In genomic region chr6:27294409-27294808, GRCh38 we compare ENCODE assay signal across 13 cellular contexts. TPM values are rescaled to one million over a fixed set of nuclear protein-coding genes. Genes with fewer than 3 reads are reported as not detected.
A peak's percentile ranks its signal among the peaks of the same experiment; 100 is the strongest.
DNase-seq lines count a peak whose midpoint lies in the region; ATAC-seq, FAIRE-seq and TF ChIP-seq lines count a peak whose summit lies in the region.
"Had no signal": no experiment of that assay in that cellular context is flagged by ENCODE, and none has a peak within 500 bp of the region (broad histone marks: within the 10 kb centered on the region; RNA-seq: fewer than 3 reads in every experiment).

No MANE protein-coding gene starts in this region.

- peaks cover 15% of the 10 kb centered on the region for H3K36me3 Mint-ChIP-seq in activated naive CD4-positive, alpha-beta T cell treated with anti-CD3 and anti-CD28 coated beads, Interleukin-2, amount 10 ng/mL, durations not matched to agents 7 days and 5 days

- H3K4me3 Mint-ChIP-seq in activated naive CD4-positive, alpha-beta T cell treated with anti-CD3 and anti-CD28 coated beads, Interleukin-2, amount 10 ng/mL, durations not matched to agents 7 days and 5 days, result no peak overlapping the region

- CTCF ChIA-PET in activated naive CD4-positive, alpha-beta T cell treated with anti-CD3 and anti-CD28 coated beads, Interleukin-2, amount 10 ng/mL, durations not matched to agents 7 days and 5 days (lab: Charles Lee), result interaction anchor here (0.9 kb wide), 1 partner anchor 321 kb away, joined by 3 read pairs; no protein-coding TSS in a partner anchor
- CTCF ChIA-PET in mammary epithelial cell (lab: Charles Lee; ENCODE audit: low non-redundant PET), result no interaction called here

- no peak overlapping the region for H3K9ac ChIP-seq in mammary epithelial cell (ENCODE audit: insufficient read depth, low read length)
- no peak overlapping the region for H3K9ac ChIP-seq in smooth muscle cell (ENCODE audit: low read depth)

- in situ Hi-C loops in mammary epithelial cell (cut with MboI; ENCODE audit: low sequenced_read_pairs in 2 of 2), result no loop called here

- H3K4me3 ChIP-seq in MG63 (peak overlapping the region; percentile 59), mammary epithelial cell (replicated peaks in 1 of 3; ENCODE audit: insufficient read depth in 1 of 3, low read depth in 2 of 3, low read length in 3 of 3) (peak overlapping the region in 1 of 3 experiments; percentile 1), smooth muscle cell (peak overlapping the region; percentile 15)

- H3K27ac ChIP-seq in mammary epithelial cell (ENCODE audit: insufficient read depth, low read depth, low read length) (no peak overlapping the region), smooth muscle cell (ENCODE audit: low read depth) (no peak overlapping the region)

- no peak for DNase-seq in activated naive CD4-positive, alpha-beta T cell treated with anti-CD3 and anti-CD28 coated beads, Interleukin-2, amount 10 ng/mL, durations not matched to agents 7 days and 5 days
- DNase-seq in activated naive CD4-positive, alpha-beta T cell treated with anti-CD3 and anti-CD28 coated beads, Interleukin-2, amount 50 U/mL, for 16 hours, result no peak
- no peak for DNase-seq in MG63
- peak; percentile 33 for DNase-seq in mammary epithelial cell
- no peak for DNase-seq in smooth muscle cell (lab: John Stamatoyannopoulos, UW; ENCODE audit: unreplicated experiment)
- DNase-seq in urothelium cell line (ENCODE audit: low spot score), result no peak
- DNase-seq: activated naive CD4-positive, alpha-beta T cell treated with Interleukin-2 at 50 U/mL for 16 hours; effector memory CD4-positive, alpha-beta T cell; occipital lobe; stimulated activated naive CD8-positive, alpha-beta T cell treated with anti-CD3 and anti-CD28 coated beads, Interleukin-15, Interleukin-2, amounts not matched to agents 100 U/mL and 50 U/mL, for 24 hours; SW 1271 had no signal

- intact Hi-C loops in mammary epithelial cell (cut with micrococcal nuclease), result loop anchor here (2.0 to 10.0 kb wide), 2 partner anchors 58 to 210 kb away; no protein-coding TSS in a partner anchor

- no peaks in the 10 kb centered on the region for H3K4me1 Mint-ChIP-seq in activated naive CD4-positive, alpha-beta T cell treated with anti-CD3 and anti-CD28 coated beads, Interleukin-2, amount 10 ng/mL, durations not matched to agents 7 days and 5 days

- H4K20me1 ChIP-seq in mammary epithelial cell (ENCODE audit: insufficient read depth, low read length) (no peaks in the 10 kb centered on the region), smooth muscle cell (ENCODE audit: low read depth) (no peaks in the 10 kb centered on the region)

- no peak for ATAC-seq in GM21447 (IDR thresholded peaks at IDR 0.05; ENCODE audit: unreplicated experiment)
- ATAC-seq in HG02884 (IDR thresholded peaks at IDR 0.05; ENCODE audit: unreplicated experiment), result no peak
- ATAC-seq: stimulated activated naive CD8-positive, alpha-beta T cell treated with anti-CD3 and anti-CD28 coated beads, Interleukin-15, Interleukin-2, amounts not matched to agents 100 U/mL and 50 U/mL, for 24 hours had no signal

- no peak for FAIRE-seq in urothelium cell line (lab: Jason Lieb, UNC)

- H3K4me1 ChIP-seq in mammary epithelial cell (ENCODE audit: insufficient read depth, low read length), result peaks cover 4% of the 10 kb centered on the region
- peaks cover 23% of the 10 kb centered on the region for H3K4me1 ChIP-seq in smooth muscle cell (ENCODE audit: low read depth)

- peaks cover 25% of the 10 kb centered on the region for H3K9me3 Mint-ChIP-seq in activated naive CD4-positive, alpha-beta T cell treated with anti-CD3 and anti-CD28 coated beads, Interleukin-2, amount 10 ng/mL, durations not matched to agents 7 days and 5 days

- H3K4me2 ChIP-seq in mammary epithelial cell (ENCODE audit: insufficient read depth, low read depth, low read length) (peak overlapping the region; percentile 90), smooth muscle cell (peak overlapping the region; percentile 79)

- H3K27ac Mint-ChIP-seq in activated naive CD4-positive, alpha-beta T cell treated with anti-CD3 and anti-CD28 coated beads, Interleukin-2, amount 10 ng/mL, durations not matched to agents 7 days and 5 days, result peak overlapping the region; percentile 53

- H3K36me3 ChIP-seq in MG63 (no peaks in the 10 kb centered on the region), mammary epithelial cell (ENCODE audit: insufficient read depth, low read length) (no peaks in the 10 kb centered on the region), smooth muscle cell (ENCODE audit: low read depth) (no peaks in the 10 kb centered on the region)

- dilution Hi-C loops in mammary epithelial cell (cut with HindIII; ENCODE audit: low sequenced_read_pairs), result no loop called here

- H3K27me3 ChIP-seq in MG63, result peaks cover 3% of the 10 kb centered on the region; the same call in 1 of the 2 replicates
- no peaks in the 10 kb centered on the region for H3K27me3 ChIP-seq in mammary epithelial cell (ENCODE audit: insufficient read depth, low read length)
- peaks cover 9% of the 10 kb centered on the region for H3K27me3 ChIP-seq in smooth muscle cell (ENCODE audit: low read depth)

- no TSS peak for BruUV-seq in mammary epithelial cell (replicated peaks; lab: Mats Ljungman, UMichigan)

- TF ChIP-seq CTCF in mammary epithelial cell (conservative IDR thresholded peaks at IDR 0.05 in 1 of 2, IDR thresholded peaks at IDR 0.05 in 1 of 2; ENCODE audit: extremely low read depth in 1 of 2, insufficient read depth in 1 of 2, low read depth in 1 of 2, low read length in 2 of 2) (no peak), smooth muscle cell (IDR thresholded peaks at IDR 0.05; ENCODE audit: borderline replicate concordance, insufficient read depth, poor library complexity, severe bottlenecking) (no peak)

- peaks cover 13% of the 10 kb centered on the region for H3F3A ChIP-seq in smooth muscle cell (ENCODE audit: low read depth)

- 0 out of 2 replicates have a peak, but pooled peaks cover 1% of the 10 kb centered on the region for H3K9me3 ChIP-seq in MG63
- no peaks in the 10 kb centered on the region for H3K9me3 ChIP-seq in mammary epithelial cell (replicated peaks; ENCODE audit: insufficient read depth, low read length)
- H3K9me3 ChIP-seq in smooth muscle cell (replicated peaks; ENCODE audit: low read depth), result no peaks in the 10 kb centered on the region

- H3K79me2 ChIP-seq in mammary epithelial cell (ENCODE audit: insufficient read depth, low read length) (no peaks in the 10 kb centered on the region), smooth muscle cell (ENCODE audit: low read depth) (no peaks in the 10 kb centered on the region)

- WGBS in mammary epithelial cell (ENCODE audit: low coverage, missing lambda C conversion rate), result 54% methylated on average over 4 of the region's 5 CpGs
- 62% methylated on average over 5 of the region's 5 CpGs for WGBS in smooth muscle cell (ENCODE audit: low lambda C conversion rate)

- peaks cover 71% of the 10 kb centered on the region for H3K27me3 Mint-ChIP-seq in activated naive CD4-positive, alpha-beta T cell treated with anti-CD3 and anti-CD28 coated beads, Interleukin-2, amount 10 ng/mL, durations not matched to agents 7 days and 5 days

- H2AFZ ChIP-seq in mammary epithelial cell (ENCODE audit: low read depth, low read length) (peak overlapping the region; percentile 62), smooth muscle cell (ENCODE audit: low read depth) (peak overlapping the region; percentile 20)

RNA-seq across cellular contexts. Expression of gene POM121L2, which starts 17.7 kb away (rescaled TPM):
- total RNA-seq in MG63 (2014; rRNA removed; shearing (Covaris generic); ENCODE audit: low replicate concordance), result not detected in 2 replicates
- not detected for total RNA-seq in mammary epithelial cell
- polyA plus RNA-seq in mammary epithelial cell, result not detected
- not detected for polyA minus RNA-seq in mammary epithelial cell
- not detected in 2 replicates for total RNA-seq in smooth muscle cell
- polyA plus RNA-seq in smooth muscle cell, result not detected in 2 replicates
- total RNA-seq: occipital lobe had no signal

RNA-seq across cellular contexts. Expression of gene PRSS16, which starts 46.9 kb away (rescaled TPM):
- 0.33 TPM in 1 of 2 replicates, not detected in the other for total RNA-seq in MG63 (2014; rRNA removed; shearing (Covaris generic); ENCODE audit: low replicate concordance)
- total RNA-seq in mammary epithelial cell, result 10 to 100 TPM in 1 of 2 donors, 1 to 10 TPM in 1; 4.8 to 10.5 TPM
- polyA plus RNA-seq in mammary epithelial cell, result 11.9 TPM
- 22.5 TPM for polyA minus RNA-seq in mammary epithelial cell
- 3.3 and 7.6 TPM in 2 replicates for total RNA-seq in smooth muscle cell
- 2.8 and 5.7 TPM in 2 replicates for polyA plus RNA-seq in smooth muscle cell
- total RNA-seq: occipital lobe had no signal
